ENCODE assay signal across 11 cellular contexts in the genomic region with DNA sequence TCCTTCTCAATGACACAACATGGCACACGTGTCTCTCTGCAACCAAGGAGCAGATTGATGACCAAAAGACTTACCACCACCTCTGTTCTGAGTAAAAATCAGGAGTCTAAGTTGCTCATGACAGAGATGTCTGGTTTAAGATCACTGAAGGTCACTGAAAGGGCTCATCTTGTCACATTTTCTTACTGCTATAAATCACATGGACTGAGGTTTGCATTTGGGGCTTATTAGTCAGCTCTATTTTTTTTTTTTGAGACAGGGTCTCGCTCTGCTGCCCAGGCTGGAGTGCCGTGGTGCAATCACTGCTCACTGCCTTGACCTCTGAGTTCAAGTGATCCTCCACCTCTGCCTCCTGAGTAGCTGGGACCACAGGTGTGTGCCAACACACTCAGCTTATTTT. TPM values are rescaled to one million over a fixed set of nuclear protein-coding genes. Genes with fewer than 3 reads are reported as not detected.
DNase-seq lines count a peak whose midpoint lies in the region; ATAC-seq and TF ChIP-seq lines count a peak whose summit lies in the region.
"Had no signal": no experiment of that assay in that cellular context is flagged by ENCODE, and none has a peak within 500 bp of the region (broad histone marks: within the 10 kb centered on the region; RNA-seq: fewer than 3 reads in every experiment).

No MANE protein-coding gene starts in this region.

- peaks cover 0 to 83% of the 10 kb centered on the region in 2 donors for H3K36me3 ChIP-seq in gastroesophageal sphincter
- H3K36me3 ChIP-seq: SJCRH30 had no signal

- peaks cover 8 to 62% (median 9%) of the 10 kb centered on the region in 3 donors for H3K4me1 ChIP-seq in gastroesophageal sphincter

- H3K9me3 Mint-ChIP-seq in activated naive CD4-positive, alpha-beta T cell treated with anti-CD3 and anti-CD28 coated beads for 36 hours, result no peaks in the 10 kb centered on the region
- no peaks in the 10 kb centered on the region for H3K9me3 Mint-ChIP-seq in activated CD8-positive, alpha-beta T cell treated with anti-CD3 and anti-CD28 coated beads for 36 hours
- no peaks in the 10 kb centered on the region for H3K9me3 Mint-ChIP-seq in stimulated activated naive CD8-positive, alpha-beta T cell treated with anti-CD3 and anti-CD28 coated beads, Interleukin-15, amount 100 ng/mL, for 72 hours

- no peaks in the 10 kb centered on the region for H3K27me3 ChIP-seq in gastroesophageal sphincter
- H3K27me3 ChIP-seq: SJCRH30 had no signal

- no peak for ATAC-seq in activated CD8-positive, alpha-beta T cell treated with anti-CD3 and anti-CD28 coated beads for 36 hours
- no peak for ATAC-seq in gastroesophageal sphincter
- ATAC-seq in stimulated activated naive CD8-positive, alpha-beta T cell treated with anti-CD3 and anti-CD28 coated beads, Interleukin-15, amount 100 ng/mL, for 72 hours, result no peak
- ATAC-seq in HG03460 (IDR thresholded peaks at IDR 0.05; ENCODE audit: unreplicated experiment), result no peak

- TF ChIP-seq POLR2A in gastroesophageal sphincter (IDR thresholded peaks at IDR 0.05), result no peak

- intact Hi-C loops in activated naive CD4-positive, alpha-beta T cell treated with anti-CD3 and anti-CD28 coated beads for 36 hours (cut with micrococcal nuclease), result no loop called here
- intact Hi-C loops in activated CD8-positive, alpha-beta T cell treated with anti-CD3 and anti-CD28 coated beads for 36 hours (cut with micrococcal nuclease), result no loop called here

- no peak for DNase-seq in activated naive CD4-positive, alpha-beta T cell treated with anti-CD3 and anti-CD28 coated beads for 36 hours
- no peak for DNase-seq in activated naive CD4-positive, alpha-beta T cell treated with Interleukin-2 at 50 U/mL for 16 hours
- DNase-seq in activated CD8-positive, alpha-beta T cell treated with anti-CD3 and anti-CD28 coated beads for 36 hours, result no peak
- DNase-seq in stimulated activated naive CD8-positive, alpha-beta T cell treated with anti-CD3 and anti-CD28 coated beads, Interleukin-15, amount 100 ng/mL, for 72 hours, result no peak
- DNase-seq in GM10248 (ENCODE audit: extremely low spot score), result no peak
- DNase-seq in activated gamma-delta T cell treated with Interleukin-2 at 50 U/mL for 16 hours, result no peak
- DNase-seq: AML-193, erythroblast, SJCRH30 had no signal

- POLR2A ChIA-PET in activated CD8-positive, alpha-beta T cell treated with anti-CD3 and anti-CD28 coated beads for 36 hours (lab: Charles Lee), result interaction anchor here (0.6 to 2.0 kb wide), 5 partner anchors 9 to 25 kb away, joined by 3 to 6 read pairs (median 4); no protein-coding TSS in a partner anchor
- POLR2A ChIA-PET in GM10248 (lab: Yijun Ruan, JAX), result interaction anchor here (0.7 to 2.7 kb wide), 3 partner anchors 10 to 18 kb away, joined by 3 to 10 read pairs (median 3); no protein-coding TSS in a partner anchor

- H3K27ac Mint-ChIP-seq in activated naive CD4-positive, alpha-beta T cell treated with anti-CD3 and anti-CD28 coated beads for 36 hours, result peak overlapping the region; percentile 77
- H3K27ac Mint-ChIP-seq in activated CD8-positive, alpha-beta T cell treated with anti-CD3 and anti-CD28 coated beads for 36 hours, result peak overlapping the region; percentile 88
- H3K27ac Mint-ChIP-seq in stimulated activated naive CD8-positive, alpha-beta T cell treated with anti-CD3 and anti-CD28 coated beads, Interleukin-15, amount 100 ng/mL, for 72 hours, result peak overlapping the region; percentile 71 to 94

- 17 to 67% methylated on average over 1 to 2 of the region's 3 CpGs for WGBS in gastroesophageal sphincter (ENCODE audit: low coverage in 1 of 2), 2 donors

- CTCF ChIA-PET in activated naive CD4-positive, alpha-beta T cell treated with anti-CD3 and anti-CD28 coated beads for 36 hours (lab: Charles Lee), result interaction anchor here (0.6 to 4.5 kb wide), 5 partner anchors 17 to 1255 kb away, joined by 3 to 12 read pairs (median 4); no protein-coding TSS in a partner anchor
- CTCF ChIA-PET in activated CD8-positive, alpha-beta T cell treated with anti-CD3 and anti-CD28 coated beads for 36 hours (lab: Charles Lee), result interaction anchor here (0.7 to 1.4 kb wide), 5 partner anchors 9 to 97 kb away, joined by 3 to 5 read pairs (median 3); no protein-coding TSS in a partner anchor
- CTCF ChIA-PET in GM10248 (lab: Yijun Ruan, JAX), result interaction anchor here (1.4 kb wide), 1 partner anchor 13 kb away, joined by 3 read pairs; no protein-coding TSS in a partner anchor

- H3K4me3 Mint-ChIP-seq in activated naive CD4-positive, alpha-beta T cell treated with anti-CD3 and anti-CD28 coated beads for 36 hours, result peak overlapping the region; percentile 3
- peak overlapping the region; percentile 54 for H3K4me3 Mint-ChIP-seq in activated CD8-positive, alpha-beta T cell treated with anti-CD3 and anti-CD28 coated beads for 36 hours
- peak overlapping the region; percentile 46 to 78 for H3K4me3 Mint-ChIP-seq in stimulated activated naive CD8-positive, alpha-beta T cell treated with anti-CD3 and anti-CD28 coated beads, Interleukin-15, amount 100 ng/mL, for 72 hours

- no peak for TF ChIP-seq CTCF in activated CD8-positive, alpha-beta T cell treated with anti-CD3 and anti-CD28 coated beads for 36 hours (IDR thresholded peaks at IDR 0.05)
- no peak for TF ChIP-seq CTCF in gastroesophageal sphincter (IDR thresholded peaks at IDR 0.05)
- TF ChIP-seq CTCF in GM10248 (IDR thresholded peaks at IDR 0.05; ENCODE audit: control extremely low read depth, extremely low read depth, low read depth, missing control alignments), result no peak

- no peak overlapping the region for H3K4me3 ChIP-seq in gastroesophageal sphincter
- H3K4me3 ChIP-seq: SJCRH30 had no signal

- H3K36me3 Mint-ChIP-seq in activated naive CD4-positive, alpha-beta T cell treated with anti-CD3 and anti-CD28 coated beads for 36 hours (ENCODE audit: low read depth), result peaks cover 87% of the 10 kb centered on the region
- H3K36me3 Mint-ChIP-seq in activated CD8-positive, alpha-beta T cell treated with anti-CD3 and anti-CD28 coated beads for 36 hours (ENCODE audit: low read depth), result peaks cover 90% of the 10 kb centered on the region

- peaks cover 56% of the 10 kb centered on the region for H3K4me1 Mint-ChIP-seq in activated naive CD4-positive, alpha-beta T cell treated with anti-CD3 and anti-CD28 coated beads for 36 hours (ENCODE audit: low read depth)
- peaks cover 65% of the 10 kb centered on the region for H3K4me1 Mint-ChIP-seq in activated CD8-positive, alpha-beta T cell treated with anti-CD3 and anti-CD28 coated beads for 36 hours (ENCODE audit: low read depth)
- H3K4me1 Mint-ChIP-seq in stimulated activated naive CD8-positive, alpha-beta T cell treated with anti-CD3 and anti-CD28 coated beads, Interleukin-15, amount 100 ng/mL, for 72 hours, result peaks cover 70% of the 10 kb centered on the region

- TF ChIP-seq EP300 in gastroesophageal sphincter (IDR thresholded peaks at IDR 0.05), result no peak

- H3K27ac ChIP-seq in gastroesophageal sphincter, result peak overlapping the region in 3 of 4 donors; percentile 24 to 44 (median 40)
- H3K27ac ChIP-seq: SJCRH30 had no signal

- no peaks in the 10 kb centered on the region for H3K27me3 Mint-ChIP-seq in activated naive CD4-positive, alpha-beta T cell treated with anti-CD3 and anti-CD28 coated beads for 36 hours (ENCODE audit: low read depth)
- H3K27me3 Mint-ChIP-seq in activated CD8-positive, alpha-beta T cell treated with anti-CD3 and anti-CD28 coated beads for 36 hours, result no peaks in the 10 kb centered on the region
- H3K27me3 Mint-ChIP-seq in stimulated activated naive CD8-positive, alpha-beta T cell treated with anti-CD3 and anti-CD28 coated beads, Interleukin-15, amount 100 ng/mL, for 72 hours, result no peaks in the 10 kb centered on the region

- H3K9me3 ChIP-seq in gastroesophageal sphincter, result no peaks in the 10 kb centered on the region
- H3K9me3 ChIP-seq: SJCRH30 had no signal

RNA-seq across cellular contexts. Expression of gene CFLAR, which starts 19.4 kb away (rescaled TPM):
- 100 to 1,000 TPM; 214 to 222 TPM for total RNA-seq in activated naive CD4-positive, alpha-beta T cell treated with anti-CD3 and anti-CD28 coated beads for 36 hours
- 100 to 1,000 TPM; 222 to 229 TPM for total RNA-seq in activated CD8-positive, alpha-beta T cell treated with anti-CD3 and anti-CD28 coated beads for 36 hours
- 100 to 1,000 TPM; 145 to 346 (median 176) TPM for total RNA-seq in gastroesophageal sphincter

RNA-seq across cellular contexts. Expression of gene CASP10, which starts 47.5 kb away (rescaled TPM):
- total RNA-seq in activated naive CD4-positive, alpha-beta T cell treated with anti-CD3 and anti-CD28 coated beads for 36 hours, result 10 to 100 TPM; 22.0 to 22.1 TPM
- total RNA-seq in activated CD8-positive, alpha-beta T cell treated with anti-CD3 and anti-CD28 coated beads for 36 hours, result 10 to 100 TPM; 18.3 to 22.6 TPM
- total RNA-seq in gastroesophageal sphincter, result 1 to 10 TPM; 2.6 to 7.5 (median 6.3) TPM

Comparison
In these comparisons a context has a peak if more than half of its experiments do, and no peak if none do; other contexts are left out.
1. H3K4me3 Mint-ChIP-seq: peak in every context shown above with its lines; median percentile 62 in stimulated activated naive CD8-positive, alpha-beta T cell treated with anti-CD3 and anti-CD28 coated beads, Interleukin-15, amount 100 ng/mL, for 72 hours; 54 in activated CD8-positive, alpha-beta T cell treated with anti-CD3 and anti-CD28 coated beads for 36 hours; 3 in activated naive CD4-positive, alpha-beta T cell treated with anti-CD3 and anti-CD28 coated beads for 36 hours.